ENCODE assay signal across 21 cellular contexts in the genomic region with DNA sequence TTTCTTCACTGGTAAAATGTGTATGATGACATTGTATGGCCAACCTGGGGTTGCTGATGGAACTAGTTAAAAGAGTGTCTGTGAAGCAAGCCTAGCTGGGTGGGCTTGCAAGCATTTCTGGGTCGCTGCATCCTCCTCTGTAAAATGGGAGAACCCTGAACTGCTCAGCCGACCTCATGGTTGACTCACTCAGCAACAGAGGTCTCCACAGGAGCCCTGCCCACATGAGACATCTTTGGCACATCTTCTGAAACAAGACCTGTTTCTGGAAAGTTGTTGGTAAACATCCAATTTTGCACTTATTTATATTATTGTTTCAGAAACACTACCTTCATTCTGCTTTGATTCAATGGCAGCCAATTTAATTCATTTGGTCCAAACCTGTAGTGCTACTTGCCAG. TPM values are rescaled to one million over a fixed set of nuclear protein-coding genes. Genes with fewer than 3 reads are reported as not detected.
A peak's percentile ranks its signal among the peaks of the same experiment; 100 is the strongest.
DNase-seq lines count a peak whose midpoint lies in the region; ATAC-seq, FAIRE-seq and TF ChIP-seq lines count a peak whose summit lies in the region.
"Had no signal": no experiment of that assay in that cellular context is flagged by ENCODE, and none has a peak within 500 bp of the region (broad histone marks: within the 10 kb centered on the region; RNA-seq: fewer than 3 reads in every experiment).

No MANE protein-coding gene starts in this region.

- H3K27ac Mint-ChIP-seq in memory B cell: peak overlapping the region; percentile 90

- H3K4me1 ChIP-seq in BLaER1 (peaks cover 67% of the 10 kb centered on the region), Karpas-422 (ENCODE audit: low read length) (peaks cover 96% of the 10 kb centered on the region)

- FAIRE-seq in bronchial epithelial cell (lab: Jason Lieb, UNC): no peak
- FAIRE-seq: A204.1, HepG2 had no signal

- TF ChIP-seq CTCF in bronchial epithelial cell (IDR thresholded peaks at IDR 0.05; ENCODE audit: insufficient read depth, low read length, severe bottlenecking): no peak

- peaks cover 25% of the 10 kb centered on the region for H3K36me3 Mint-ChIP-seq in memory B cell

- peak overlapping the region; percentile 57; the same call in 1 of the 2 replicates for H3K4me2 ChIP-seq in BLaER1
- H3K4me2 ChIP-seq in Karpas-422 (ENCODE audit: low read depth, low read length, poor library complexity, severe bottlenecking): no peak overlapping the region
- H3K4me2 ChIP-seq: SK-N-SH had no signal

- H3K9me3 Mint-ChIP-seq in memory B cell: no peaks in the 10 kb centered on the region

- H3K9me3 ChIP-seq in BLaER1: no peaks in the 10 kb centered on the region
- no peaks in the 10 kb centered on the region for H3K9me3 ChIP-seq in Karpas-422 (ENCODE audit: low read length)
- H3K9me3 ChIP-seq: SK-N-SH had no signal

- peaks cover 99% of the 10 kb centered on the region for H4K20me1 ChIP-seq in BLaER1
- peaks cover 7% of the 10 kb centered on the region for H4K20me1 ChIP-seq in Karpas-422 (ENCODE audit: insufficient read depth, low read depth, low read length)

- no peaks in the 10 kb centered on the region for H3K27me3 Mint-ChIP-seq in memory B cell

- no peak overlapping the region for H3K9ac ChIP-seq in BLaER1
- 0 out of 2 replicates have a peak overlapping the region, but pooled peaks have one; percentile 20 for H3K9ac ChIP-seq in Karpas-422 (ENCODE audit: low read length)
- H3K9ac ChIP-seq: SK-N-SH had no signal

- H2AFZ ChIP-seq in Karpas-422 (ENCODE audit: low read length): no peak overlapping the region

- H3K27me3 ChIP-seq in BLaER1: no peaks in the 10 kb centered on the region
- no peaks in the 10 kb centered on the region for H3K27me3 ChIP-seq in Karpas-422 (ENCODE audit: low read length)
- no peaks in the 10 kb centered on the region for H3K27me3 ChIP-seq in bronchial epithelial cell (ENCODE audit: control insufficient read depth, insufficient read depth, low read length)

- ATAC-seq in memory B cell (ENCODE audit: low read depth) (no peak), GM21737 (IDR thresholded peaks at IDR 0.05; ENCODE audit: unreplicated experiment) (no peak), GM19467 (IDR thresholded peaks at IDR 0.05; ENCODE audit: unreplicated experiment) (no peak)
- ATAC-seq: HepG2 had no signal

- H3K4me1 Mint-ChIP-seq in memory B cell: peaks cover 83% of the 10 kb centered on the region

- H3K27ac ChIP-seq in BLaER1 (peak overlapping the region; percentile 15; the same call in 1 of the 2 replicates), Karpas-422 (ENCODE audit: low read length) (peak overlapping the region; percentile 73)
- H3K27ac ChIP-seq: C4-2B had no signal

- peaks cover 99% of the 10 kb centered on the region for H3K36me3 ChIP-seq in BLaER1
- H3K36me3 ChIP-seq in Karpas-422 (ENCODE audit: insufficient read depth, low read length): peaks cover 12% of the 10 kb centered on the region
- no peaks in the 10 kb centered on the region for H3K36me3 ChIP-seq in bronchial epithelial cell (ENCODE audit: control insufficient read depth, insufficient read depth, low read length)

- H3K9me2 ChIP-seq in Karpas-422 (replicated peaks; ENCODE audit: insufficient read depth, low read length): no peaks in the 10 kb centered on the region
- H3K9me2 ChIP-seq: SK-N-SH had no signal

- no peak overlapping the region for H3K4me3 ChIP-seq in BLaER1
- H3K4me3 ChIP-seq in Karpas-422 (ENCODE audit: low read length): no peak overlapping the region
- H3K4me3 ChIP-seq in bronchial epithelial cell (ENCODE audit: low read depth, low read length): no peak overlapping the region

- H3K79me2 ChIP-seq in Karpas-422 (ENCODE audit: low read length): peaks cover 99% of the 10 kb centered on the region

- H3K4me3 Mint-ChIP-seq in memory B cell: peak overlapping the region; percentile 25

- DNase-seq in Karpas-422: no peak
- peak; percentile 63 for DNase-seq in bronchial epithelial cell (ENCODE audit: low read depth)
- no peak for DNase-seq in memory B cell (ENCODE audit: low spot score in 2 of 2)
- DNase-seq in stimulated activated CD8-positive, alpha-beta memory T cell treated with anti-CD3 and anti-CD28 coated beads, Interleukin-4, amount 100 ng/mL, for 48 hours: no peak
- DNase-seq in D341Med (ENCODE audit: low spot score): no peak
- DNase-seq: DND-41, GDM1, GOT3, KG1, NCI-H1417 treated with DMSO at 0.1 percent for 48 hours, NCI-H187 treated with DMSO at 0.1 percent for 48 hours, NCI-H2227 treated with DMSO at 0.1 percent for 48 hours, RPMI8226, SHP77 treated with DMSO at 0.1 percent for 48 hours, SK-N-SH had no signal

RNA-seq across cellular contexts. Expression of gene BCL11A, which starts 52.6 kb away (rescaled TPM):
- 159 and 190 TPM in 2 replicates for total RNA-seq in Karpas-422 (2014; rRNA removed; shearing (Covaris generic); ENCODE audit: low replicate concordance)
- total RNA-seq in bronchial epithelial cell: 1.8 and 3.6 TPM in 2 replicates
- total RNA-seq: HepG2 had no signal

Comparison
In these comparisons a context has a peak if more than half of its experiments do, and no peak if none do; other contexts are left out.
1. RNA of gene BCL11A, which starts 52.6 kb away (total RNA-seq): 159 to 190 TPM in Karpas-422; 1.8 to 3.6 TPM in bronchial epithelial cell; every median in the first group is over 10 times any median in the second.